ENCODE assay signal across 1 cellular context in the genomic region with DNA sequence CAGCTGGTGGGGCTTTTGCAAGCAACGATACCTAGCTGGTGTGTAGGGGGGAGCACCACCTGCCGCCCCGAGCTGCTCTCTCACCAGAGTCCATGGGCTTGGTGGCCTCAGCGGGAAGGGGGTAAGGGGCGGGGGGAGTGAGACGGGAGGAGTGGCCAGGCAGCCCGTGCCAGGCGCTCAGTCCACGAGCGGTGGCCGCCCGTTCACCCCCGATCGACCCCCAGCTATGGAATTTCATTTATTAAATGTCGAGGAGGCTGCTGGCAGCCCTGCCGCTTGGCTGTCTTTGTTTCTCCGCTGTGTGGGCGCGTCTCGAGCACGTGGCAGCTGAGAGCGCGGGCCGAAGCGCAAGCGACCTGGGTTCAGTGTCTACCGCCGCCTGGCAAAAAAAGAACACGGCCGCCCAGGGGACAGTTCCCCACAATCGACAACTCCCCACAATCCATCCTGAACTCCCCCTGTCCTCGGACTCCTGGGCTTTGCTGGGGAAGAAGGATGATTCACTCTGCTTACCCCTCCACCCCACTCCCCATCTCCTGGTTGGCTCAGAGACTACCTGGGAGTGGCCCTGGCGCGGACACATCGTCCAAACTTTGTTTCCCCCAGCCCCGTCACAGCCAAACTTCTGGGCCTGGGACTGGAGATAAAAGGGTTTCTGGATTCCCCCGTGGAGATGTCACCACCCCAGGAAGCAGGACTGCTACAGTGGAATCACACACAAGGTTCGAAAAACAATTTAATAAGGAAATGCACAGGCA.
TF ChIP-seq lines count a peak whose summit lies in the region.

No MANE protein-coding gene starts in this region.

TF ChIP-seq in HepG2, 621 proteins besides CTCF, POLR2A, EP300 and RAD21 (continued from another document and continues in another):
- TF ChIP-seq, protein P1, sequence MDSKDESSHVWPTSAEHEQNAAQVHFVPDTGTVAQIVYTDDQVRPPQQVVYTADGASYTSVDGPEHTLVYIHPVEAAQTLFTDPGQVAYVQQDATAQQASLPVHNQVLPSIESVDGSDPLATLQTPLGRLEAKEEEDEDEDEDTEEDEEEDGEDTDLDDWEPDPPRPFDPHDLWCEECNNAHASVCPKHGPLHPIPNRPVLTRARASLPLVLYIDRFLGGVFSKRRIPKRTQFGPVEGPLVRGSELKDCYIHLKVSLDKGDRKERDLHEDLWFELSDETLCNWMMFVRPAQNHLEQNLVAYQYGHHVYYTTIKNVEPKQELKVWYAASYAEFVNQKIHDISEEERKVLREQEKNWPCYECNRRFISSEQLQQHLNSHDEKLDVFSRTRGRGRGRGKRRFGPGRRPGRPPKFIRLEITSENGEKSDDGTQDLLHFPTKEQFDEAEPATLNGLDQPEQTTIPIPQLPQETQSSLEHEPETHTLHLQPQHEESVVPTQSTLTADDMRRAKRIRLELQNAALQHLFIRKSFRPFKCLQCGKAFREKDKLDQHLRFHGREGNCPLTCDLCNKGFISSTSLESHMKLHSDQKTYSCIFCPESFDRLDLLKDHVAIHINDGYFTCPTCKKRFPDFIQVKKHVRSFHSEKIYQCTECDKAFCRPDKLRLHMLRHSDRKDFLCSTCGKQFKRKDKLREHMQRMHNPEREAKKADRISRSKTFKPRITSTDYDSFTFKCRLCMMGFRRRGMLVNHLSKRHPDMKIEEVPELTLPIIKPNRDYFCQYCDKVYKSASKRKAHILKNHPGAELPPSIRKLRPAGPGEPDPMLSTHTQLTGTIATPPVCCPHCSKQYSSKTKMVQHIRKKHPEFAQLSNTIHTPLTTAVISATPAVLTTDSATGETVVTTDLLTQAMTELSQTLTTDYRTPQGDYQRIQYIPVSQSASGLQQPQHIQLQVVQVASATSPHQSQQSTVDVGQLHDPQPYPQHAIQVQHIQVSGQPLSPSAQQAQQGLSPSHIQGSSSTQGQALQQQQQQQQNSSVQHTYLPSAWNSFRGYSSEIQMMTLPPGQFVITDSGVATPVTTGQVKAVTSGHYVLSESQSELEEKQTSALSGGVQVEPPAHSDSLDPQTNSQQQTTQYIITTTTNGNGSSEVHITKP (CRISPR knock-in tag; IDR thresholded peaks at IDR 0.05; ENCODE audit: low read depth): no peak; the same call in 1 of the 2 replicates
- TF ChIP-seq ISL2 (CRISPR knock-in tag; IDR thresholded peaks at IDR 0.05): peak; percentile 19; the same call in 1 of the 2 replicates
- TF ChIP-seq ZNF563 (CRISPR knock-in tag; IDR thresholded peaks at IDR 0.05): 0 out of 2 replicates have a peak, but pooled peaks have one; percentile 30
- peak; percentile 35 for TF ChIP-seq KMT2B (CRISPR knock-in tag; IDR thresholded peaks at IDR 0.05)
- peak; percentile 75 for TF ChIP-seq ZNF777 (CRISPR knock-in tag; IDR thresholded peaks at IDR 0.05)
- 0 out of 2 replicates have a peak, but pooled peaks have one; percentile 3 for TF ChIP-seq ZNF543 (CRISPR knock-in tag; IDR thresholded peaks at IDR 0.05)
- peak; percentile 64; the same call in 1 of the 2 replicates for TF ChIP-seq ZNF331 (CRISPR knock-in tag; IDR thresholded peaks at IDR 0.05)
- TF ChIP-seq ZNF234 (CRISPR knock-in tag; conservative IDR thresholded peaks at IDR 0.05): peak; percentile 70; the same call in 1 of the 2 replicates
- TF ChIP-seq, protein P2, sequence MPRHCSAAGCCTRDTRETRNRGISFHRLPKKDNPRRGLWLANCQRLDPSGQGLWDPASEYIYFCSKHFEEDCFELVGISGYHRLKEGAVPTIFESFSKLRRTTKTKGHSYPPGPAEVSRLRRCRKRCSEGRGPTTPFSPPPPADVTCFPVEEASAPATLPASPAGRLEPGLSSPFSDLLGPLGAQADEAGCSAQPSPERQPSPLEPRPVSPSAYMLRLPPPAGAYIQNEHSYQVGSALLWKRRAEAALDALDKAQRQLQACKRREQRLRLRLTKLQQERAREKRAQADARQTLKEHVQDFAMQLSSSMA (CRISPR knock-in tag; IDR thresholded peaks at IDR 0.05): peak; percentile 68
- peak; percentile 41; the same call in 1 of the 2 replicates for TF ChIP-seq RBAK (CRISPR knock-in tag; IDR thresholded peaks at IDR 0.05)
- TF ChIP-seq, protein P3, sequence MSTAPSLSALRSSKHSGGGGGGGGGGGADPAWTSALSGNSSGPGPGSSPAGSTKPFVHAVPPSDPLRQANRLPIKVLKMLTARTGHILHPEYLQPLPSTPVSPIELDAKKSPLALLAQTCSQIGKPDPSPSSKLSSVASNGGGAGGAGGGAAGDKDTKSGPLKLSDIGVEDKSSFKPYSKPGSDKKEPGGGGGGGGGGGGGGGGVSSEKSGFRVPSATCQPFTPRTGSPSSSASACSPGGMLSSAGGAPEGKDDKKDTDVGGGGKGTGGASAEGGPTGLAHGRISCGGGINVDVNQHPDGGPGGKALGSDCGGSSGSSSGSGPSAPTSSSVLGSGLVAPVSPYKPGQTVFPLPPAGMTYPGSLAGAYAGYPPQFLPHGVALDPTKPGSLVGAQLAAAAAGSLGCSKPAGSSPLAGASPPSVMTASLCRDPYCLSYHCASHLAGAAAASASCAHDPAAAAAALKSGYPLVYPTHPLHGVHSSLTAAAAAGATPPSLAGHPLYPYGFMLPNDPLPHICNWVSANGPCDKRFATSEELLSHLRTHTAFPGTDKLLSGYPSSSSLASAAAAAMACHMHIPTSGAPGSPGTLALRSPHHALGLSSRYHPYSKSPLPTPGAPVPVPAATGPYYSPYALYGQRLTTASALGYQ (CRISPR knock-in tag; IDR thresholded peaks at IDR 0.05): no peak
- TF ChIP-seq, protein P4, sequence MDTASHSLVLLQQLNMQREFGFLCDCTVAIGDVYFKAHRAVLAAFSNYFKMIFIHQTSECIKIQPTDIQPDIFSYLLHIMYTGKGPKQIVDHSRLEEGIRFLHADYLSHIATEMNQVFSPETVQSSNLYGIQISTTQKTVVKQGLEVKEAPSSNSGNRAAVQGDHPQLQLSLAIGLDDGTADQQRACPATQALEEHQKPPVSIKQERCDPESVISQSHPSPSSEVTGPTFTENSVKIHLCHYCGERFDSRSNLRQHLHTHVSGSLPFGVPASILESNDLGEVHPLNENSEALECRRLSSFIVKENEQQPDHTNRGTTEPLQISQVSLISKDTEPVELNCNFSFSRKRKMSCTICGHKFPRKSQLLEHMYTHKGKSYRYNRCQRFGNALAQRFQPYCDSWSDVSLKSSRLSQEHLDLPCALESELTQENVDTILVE (CRISPR knock-in tag; IDR thresholded peaks at IDR 0.05): peak; percentile 9; the same call in 1 of the 2 replicates
- peak; percentile 21 for TF ChIP-seq POLR2G (IDR thresholded peaks at IDR 0.05; ENCODE audit: low read depth, low read length)
- TF ChIP-seq HDAC2 (CRISPR knock-in tag; IDR thresholded peaks at IDR 0.05): peak; percentile 7; the same call in 1 of the 2 replicates
- no peak for TF ChIP-seq ZNF282 (IDR thresholded peaks at IDR 0.05; ENCODE audit: partially characterized antibody)
- TF ChIP-seq, protein P5, sequence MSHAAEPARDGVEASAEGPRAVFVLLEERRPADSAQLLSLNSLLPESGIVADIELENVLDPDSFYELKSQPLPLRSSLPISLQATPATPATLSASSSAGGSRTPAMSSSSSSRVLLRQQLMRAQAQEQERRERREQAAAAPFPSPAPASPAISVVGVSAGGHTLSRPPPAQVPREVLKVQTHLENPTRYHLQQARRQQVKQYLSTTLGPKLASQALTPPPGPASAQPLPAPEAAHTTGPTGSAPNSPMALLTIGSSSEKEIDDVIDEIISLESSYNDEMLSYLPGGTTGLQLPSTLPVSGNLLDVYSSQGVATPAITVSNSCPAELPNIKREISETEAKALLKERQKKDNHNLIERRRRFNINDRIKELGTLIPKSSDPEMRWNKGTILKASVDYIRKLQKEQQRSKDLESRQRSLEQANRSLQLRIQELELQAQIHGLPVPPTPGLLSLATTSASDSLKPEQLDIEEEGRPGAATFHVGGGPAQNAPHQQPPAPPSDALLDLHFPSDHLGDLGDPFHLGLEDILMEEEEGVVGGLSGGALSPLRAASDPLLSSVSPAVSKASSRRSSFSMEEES (CRISPR knock-in tag; IDR thresholded peaks at IDR 0.05): 0 out of 2 replicates have a peak, but pooled peaks have one; percentile 36
- 0 out of 2 replicates have a peak, but pooled peaks have one; percentile 15 for TF ChIP-seq PPARG (CRISPR knock-in tag; conservative IDR thresholded peaks at IDR 0.05)
- TF ChIP-seq ZNF607 (CRISPR knock-in tag; IDR thresholded peaks at IDR 0.05; ENCODE audit: borderline replicate concordance): peak; percentile 23; the same call in 1 of the 2 replicates
- TF ChIP-seq, protein P6, sequence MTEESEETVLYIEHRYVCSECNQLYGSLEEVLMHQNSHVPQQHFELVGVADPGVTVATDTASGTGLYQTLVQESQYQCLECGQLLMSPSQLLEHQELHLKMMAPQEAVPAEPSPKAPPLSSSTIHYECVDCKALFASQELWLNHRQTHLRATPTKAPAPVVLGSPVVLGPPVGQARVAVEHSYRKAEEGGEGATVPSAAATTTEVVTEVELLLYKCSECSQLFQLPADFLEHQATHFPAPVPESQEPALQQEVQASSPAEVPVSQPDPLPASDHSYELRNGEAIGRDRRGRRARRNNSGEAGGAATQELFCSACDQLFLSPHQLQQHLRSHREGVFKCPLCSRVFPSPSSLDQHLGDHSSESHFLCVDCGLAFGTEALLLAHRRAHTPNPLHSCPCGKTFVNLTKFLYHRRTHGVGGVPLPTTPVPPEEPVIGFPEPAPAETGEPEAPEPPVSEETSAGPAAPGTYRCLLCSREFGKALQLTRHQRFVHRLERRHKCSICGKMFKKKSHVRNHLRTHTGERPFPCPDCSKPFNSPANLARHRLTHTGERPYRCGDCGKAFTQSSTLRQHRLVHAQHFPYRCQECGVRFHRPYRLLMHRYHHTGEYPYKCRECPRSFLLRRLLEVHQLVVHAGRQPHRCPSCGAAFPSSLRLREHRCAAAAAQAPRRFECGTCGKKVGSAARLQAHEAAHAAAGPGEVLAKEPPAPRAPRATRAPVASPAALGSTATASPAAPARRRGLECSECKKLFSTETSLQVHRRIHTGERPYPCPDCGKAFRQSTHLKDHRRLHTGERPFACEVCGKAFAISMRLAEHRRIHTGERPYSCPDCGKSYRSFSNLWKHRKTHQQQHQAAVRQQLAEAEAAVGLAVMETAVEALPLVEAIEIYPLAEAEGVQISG (CRISPR knock-in tag; IDR thresholded peaks at IDR 0.05): peak; percentile 2; the same call in 1 of the 2 replicates
- peak; percentile 38; the same call in 1 of the 2 replicates for TF ChIP-seq MED13 (CRISPR knock-in tag; IDR thresholded peaks at IDR 0.05)
- 0 out of 2 replicates have a peak, but pooled peaks have one; percentile 19 for TF ChIP-seq MTF2 (CRISPR knock-in tag; IDR thresholded peaks at IDR 0.05; ENCODE audit: borderline replicate concordance)
- TF ChIP-seq STAG1 (CRISPR knock-in tag; IDR thresholded peaks at IDR 0.05): no peak
- TF ChIP-seq, protein P7, sequence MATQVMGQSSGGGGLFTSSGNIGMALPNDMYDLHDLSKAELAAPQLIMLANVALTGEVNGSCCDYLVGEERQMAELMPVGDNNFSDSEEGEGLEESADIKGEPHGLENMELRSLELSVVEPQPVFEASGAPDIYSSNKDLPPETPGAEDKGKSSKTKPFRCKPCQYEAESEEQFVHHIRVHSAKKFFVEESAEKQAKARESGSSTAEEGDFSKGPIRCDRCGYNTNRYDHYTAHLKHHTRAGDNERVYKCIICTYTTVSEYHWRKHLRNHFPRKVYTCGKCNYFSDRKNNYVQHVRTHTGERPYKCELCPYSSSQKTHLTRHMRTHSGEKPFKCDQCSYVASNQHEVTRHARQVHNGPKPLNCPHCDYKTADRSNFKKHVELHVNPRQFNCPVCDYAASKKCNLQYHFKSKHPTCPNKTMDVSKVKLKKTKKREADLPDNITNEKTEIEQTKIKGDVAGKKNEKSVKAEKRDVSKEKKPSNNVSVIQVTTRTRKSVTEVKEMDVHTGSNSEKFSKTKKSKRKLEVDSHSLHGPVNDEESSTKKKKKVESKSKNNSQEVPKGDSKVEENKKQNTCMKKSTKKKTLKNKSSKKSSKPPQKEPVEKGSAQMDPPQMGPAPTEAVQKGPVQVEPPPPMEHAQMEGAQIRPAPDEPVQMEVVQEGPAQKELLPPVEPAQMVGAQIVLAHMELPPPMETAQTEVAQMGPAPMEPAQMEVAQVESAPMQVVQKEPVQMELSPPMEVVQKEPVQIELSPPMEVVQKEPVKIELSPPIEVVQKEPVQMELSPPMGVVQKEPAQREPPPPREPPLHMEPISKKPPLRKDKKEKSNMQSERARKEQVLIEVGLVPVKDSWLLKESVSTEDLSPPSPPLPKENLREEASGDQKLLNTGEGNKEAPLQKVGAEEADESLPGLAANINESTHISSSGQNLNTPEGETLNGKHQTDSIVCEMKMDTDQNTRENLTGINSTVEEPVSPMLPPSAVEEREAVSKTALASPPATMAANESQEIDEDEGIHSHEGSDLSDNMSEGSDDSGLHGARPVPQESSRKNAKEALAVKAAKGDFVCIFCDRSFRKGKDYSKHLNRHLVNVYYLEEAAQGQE (IDR thresholded peaks at IDR 0.05; ENCODE audit: borderline replicate concordance in 1 of 2, low read depth in 1 of 2, low read length in 2 of 2): peak in 1 of 2 experiments; percentile 12; a peak in 1 of 4 replicates
- no peak for TF ChIP-seq ZNF350 (CRISPR knock-in tag; IDR thresholded peaks at IDR 0.05; ENCODE audit: borderline replicate concordance, low read depth)
- TF ChIP-seq, protein P8, sequence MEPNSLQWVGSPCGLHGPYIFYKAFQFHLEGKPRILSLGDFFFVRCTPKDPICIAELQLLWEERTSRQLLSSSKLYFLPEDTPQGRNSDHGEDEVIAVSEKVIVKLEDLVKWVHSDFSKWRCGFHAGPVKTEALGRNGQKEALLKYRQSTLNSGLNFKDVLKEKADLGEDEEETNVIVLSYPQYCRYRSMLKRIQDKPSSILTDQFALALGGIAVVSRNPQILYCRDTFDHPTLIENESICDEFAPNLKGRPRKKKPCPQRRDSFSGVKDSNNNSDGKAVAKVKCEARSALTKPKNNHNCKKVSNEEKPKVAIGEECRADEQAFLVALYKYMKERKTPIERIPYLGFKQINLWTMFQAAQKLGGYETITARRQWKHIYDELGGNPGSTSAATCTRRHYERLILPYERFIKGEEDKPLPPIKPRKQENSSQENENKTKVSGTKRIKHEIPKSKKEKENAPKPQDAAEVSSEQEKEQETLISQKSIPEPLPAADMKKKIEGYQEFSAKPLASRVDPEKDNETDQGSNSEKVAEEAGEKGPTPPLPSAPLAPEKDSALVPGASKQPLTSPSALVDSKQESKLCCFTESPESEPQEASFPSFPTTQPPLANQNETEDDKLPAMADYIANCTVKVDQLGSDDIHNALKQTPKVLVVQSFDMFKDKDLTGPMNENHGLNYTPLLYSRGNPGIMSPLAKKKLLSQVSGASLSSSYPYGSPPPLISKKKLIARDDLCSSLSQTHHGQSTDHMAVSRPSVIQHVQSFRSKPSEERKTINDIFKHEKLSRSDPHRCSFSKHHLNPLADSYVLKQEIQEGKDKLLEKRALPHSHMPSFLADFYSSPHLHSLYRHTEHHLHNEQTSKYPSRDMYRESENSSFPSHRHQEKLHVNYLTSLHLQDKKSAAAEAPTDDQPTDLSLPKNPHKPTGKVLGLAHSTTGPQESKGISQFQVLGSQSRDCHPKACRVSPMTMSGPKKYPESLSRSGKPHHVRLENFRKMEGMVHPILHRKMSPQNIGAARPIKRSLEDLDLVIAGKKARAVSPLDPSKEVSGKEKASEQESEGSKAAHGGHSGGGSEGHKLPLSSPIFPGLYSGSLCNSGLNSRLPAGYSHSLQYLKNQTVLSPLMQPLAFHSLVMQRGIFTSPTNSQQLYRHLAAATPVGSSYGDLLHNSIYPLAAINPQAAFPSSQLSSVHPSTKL (CRISPR knock-in tag; IDR thresholded peaks at IDR 0.05): 0 out of 2 replicates have a peak, but pooled peaks have one; percentile 13
- TF ChIP-seq, protein P9, sequence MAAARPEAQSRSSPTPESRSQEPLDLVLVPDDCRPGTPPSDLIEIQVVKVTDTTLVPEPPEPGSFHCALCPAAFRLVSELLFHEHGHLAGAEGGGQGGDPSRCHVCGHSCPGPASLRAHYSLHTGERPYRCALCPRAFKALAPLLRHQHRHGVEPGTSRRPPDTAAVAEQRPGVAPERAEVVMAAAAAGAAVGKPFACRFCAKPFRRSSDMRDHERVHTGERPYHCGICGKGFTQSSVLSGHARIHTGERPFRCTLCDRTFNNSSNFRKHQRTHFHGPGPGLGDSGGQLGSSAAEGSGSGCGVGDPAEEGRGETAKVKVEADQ (CRISPR knock-in tag; IDR thresholded peaks at IDR 0.05; ENCODE audit: borderline replicate concordance): no peak
- TF ChIP-seq U2AF1 (optimal IDR thresholded peaks at IDR 0.05; ENCODE audit: low read depth, low read length): peak; percentile 19
- TF ChIP-seq ZFY (CRISPR knock-in tag; IDR thresholded peaks at IDR 0.05): peak; percentile 34
- peak; percentile 39; the same call in 1 of the 2 replicates for TF ChIP-seq BHLHE40 (IDR thresholded peaks at IDR 0.05; ENCODE audit: low read length)
